In genomic region chr4:88280228-88280795, GRCh38 we compare ENCODE assay signal across 16 cellular contexts. TPM values are rescaled to one million over a fixed set of nuclear protein-coding genes. Genes with fewer than 3 reads are reported as not detected.
DNase-seq lines count a peak whose midpoint lies in the region; ATAC-seq and TF ChIP-seq lines count a peak whose summit lies in the region.
"Had no signal": no experiment of that assay in that cellular context is flagged by ENCODE, and none has a peak within 500 bp of the region (broad histone marks: within the 10 kb centered on the region; RNA-seq: fewer than 3 reads in every experiment).

No MANE protein-coding gene starts in this region.

- H3K36me3 Mint-ChIP-seq in CD8-positive, alpha-beta T cell: peaks cover 44% of the 10 kb centered on the region

- peak overlapping the region; percentile 66 for H3K27ac Mint-ChIP-seq in CD8-positive, alpha-beta T cell

- no peak for TF ChIP-seq POLR2A in esophagus muscularis mucosa (IDR thresholded peaks at IDR 0.05; ENCODE audit: low read depth)

- peaks cover 0 to 7% (median 0%) of the 10 kb centered on the region in 11 experiments; a peak in 3 of 22 replicates for H4K20me1 ChIP-seq in BLaER1 treated with 17β-estradiol and CSF1 and Interleukin-3, amounts not matched to agents 10 nM and 100 nM
- peaks cover 10% of the 10 kb centered on the region for H4K20me1 ChIP-seq in OCI-LY3 (ENCODE audit: insufficient read depth, low read length)

- no peaks in the 10 kb centered on the region for H3K27me3 Mint-ChIP-seq in CD8-positive, alpha-beta T cell (ENCODE audit: low read depth)

- in situ Hi-C loops in HAP-1 (cut with MboI; ENCODE audit: low sequenced_read_pairs): no loop called here

- no peak for TF ChIP-seq CTCF in CD8-positive, alpha-beta T cell (IDR thresholded peaks at IDR 0.05)
- TF ChIP-seq CTCF in OCI-LY3 (IDR thresholded peaks at IDR 0.05; ENCODE audit: low read depth, low read length): no peak
- no peak for TF ChIP-seq CTCF in esophagus muscularis mucosa (IDR thresholded peaks at IDR 0.05)

- H3K4me1 ChIP-seq in BLaER1 treated with 17β-estradiol and CSF1 and Interleukin-3, amounts not matched to agents 10 nM and 100 nM: peaks cover 57 to 70% (median 63%) of the 10 kb centered on the region in 10 experiments
- peaks cover 75% of the 10 kb centered on the region for H3K4me1 ChIP-seq in CD8-positive, alpha-beta T cell (ENCODE audit: insufficient read depth, low read length)
- peaks cover 49% of the 10 kb centered on the region for H3K4me1 ChIP-seq in OCI-LY3 (ENCODE audit: low read length)
- H3K4me1 ChIP-seq in esophagus muscularis mucosa: peaks cover 24 to 41% (median 38%) of the 10 kb centered on the region in 4 donors
- H3K4me1 ChIP-seq in HAP-1: peaks cover 41% of the 10 kb centered on the region

- H3K36me3 ChIP-seq in BLaER1 treated with 17β-estradiol and CSF1 and Interleukin-3, amounts not matched to agents 10 nM and 100 nM: peaks cover 0 to 13% (median 5%) of the 10 kb centered on the region in 11 experiments; a peak in 5 of 22 replicates
- H3K36me3 ChIP-seq in CD8-positive, alpha-beta T cell (ENCODE audit: insufficient read depth, low read length): peaks cover 20% of the 10 kb centered on the region
- H3K36me3 ChIP-seq in OCI-LY3 (replicated peaks; ENCODE audit: low read depth, low read length) (peaks cover 23% of the 10 kb centered on the region), esophagus muscularis mucosa (peaks cover 0 to 7% (median 2%) of the 10 kb centered on the region in 4 donors), HAP-1 (replicated peaks) (no peaks in the 10 kb centered on the region; the same call in 1 of the 2 replicates)

- no peaks in the 10 kb centered on the region for H3K9me3 Mint-ChIP-seq in CD8-positive, alpha-beta T cell

- CTCF ChIA-PET in CD8-positive, alpha-beta T cell (lab: Charles Lee): interaction anchor here (0.6 to 1.1 kb wide), 2 partner anchors 8 to 61 kb away, joined by 3 to 4 read pairs; no protein-coding TSS in a partner anchor

- H3K27me3 ChIP-seq in BLaER1 treated with 17β-estradiol and CSF1 and Interleukin-3, amounts not matched to agents 10 nM and 100 nM: no peaks in the 10 kb centered on the region
- no peaks in the 10 kb centered on the region for H3K27me3 ChIP-seq in CD8-positive, alpha-beta T cell (ENCODE audit: insufficient read depth, low read length)
- H3K27me3 ChIP-seq in OCI-LY3 (ENCODE audit: low read depth, low read length) (no peaks in the 10 kb centered on the region), esophagus muscularis mucosa (no peaks in the 10 kb centered on the region), HAP-1 (ENCODE audit: low read depth) (no peaks in the 10 kb centered on the region)
- H3K27me3 ChIP-seq: tibial artery had no signal

- intact Hi-C loops in CD8-positive, alpha-beta T cell (cut with DNase I, micrococcal nuclease): loop anchor here (5.0 to 10.0 kb wide), 9 partner anchors 48 to 1346 kb away; partner anchors contain the start of genes AFF1 (in 2 of the 2), GPRIN3 (in 1 of the 2), HSD17B11 (in 1 of the 2) and KLHL8 (in 1 of the 2)
- intact Hi-C loops in esophagus muscularis mucosa (cut with DNase I): loop anchor here (5.0 kb wide), 3 partner anchors 102 to 242 kb away; partner anchors contain the start of genes HERC5 and PYURF

- peaks cover 0 to 15% (median 0%) of the 10 kb centered on the region in 11 experiments; a peak in 8 of 22 replicates for H3K9me3 ChIP-seq in BLaER1 treated with 17β-estradiol and CSF1 and Interleukin-3, amounts not matched to agents 10 nM and 100 nM (replicated peaks in 1 of 11)
- H3K9me3 ChIP-seq in CD8-positive, alpha-beta T cell (ENCODE audit: low read length): no peaks in the 10 kb centered on the region
- H3K9me3 ChIP-seq in OCI-LY3 (ENCODE audit: insufficient read depth, low read length): no peaks in the 10 kb centered on the region
- H3K9me3 ChIP-seq in esophagus muscularis mucosa: no peaks in the 10 kb centered on the region
- no peaks in the 10 kb centered on the region for H3K9me3 ChIP-seq in HAP-1
- H3K9me3 ChIP-seq: tibial artery had no signal

- H3K4me1 Mint-ChIP-seq in CD8-positive, alpha-beta T cell (ENCODE audit: low read depth): peaks cover 78% of the 10 kb centered on the region

- DNase-seq in CD8-positive, alpha-beta T cell: no peak
- DNase-seq in esophagus muscularis mucosa (ENCODE audit: extremely low spot score) (peak; percentile 34), HUDEP-2 (lab: John Stamatoyannopoulos, UW; ENCODE audit: unreplicated experiment in 76 of 76) (no peak), EL (no peak), HAP-1 (ENCODE audit: low spot score in 2 of 2) (no peak)
- DNase-seq: activated CD8-positive, alpha-beta memory T cell treated with anti-CD3 and anti-CD28 coated beads, Interleukin-2, amount 50 U/mL, for 4 hours; DMS79 treated with DMSO at 0.1 percent for 48 hours; NCI-H1930; NCI-H526 treated with DMSO at 0.1 percent for 48 hours; tibial artery had no signal

- no peak for TF ChIP-seq EP300 in esophagus muscularis mucosa (IDR thresholded peaks at IDR 0.05)

- peak overlapping the region; percentile 45 for H3K4me3 Mint-ChIP-seq in CD8-positive, alpha-beta T cell

- no peak overlapping the region for H3K4me3 ChIP-seq in BLaER1 treated with 17β-estradiol and CSF1 and Interleukin-3, amounts not matched to agents 10 nM and 100 nM
- H3K4me3 ChIP-seq in CD8-positive, alpha-beta T cell (ENCODE audit: low read depth, low read length): no peak overlapping the region
- H3K4me3 ChIP-seq in OCI-LY3 (ENCODE audit: low read length) (no peak overlapping the region), esophagus muscularis mucosa (no peak overlapping the region), HAP-1 (no peak overlapping the region)
- H3K4me3 ChIP-seq: lung, tibial artery had no signal

- H3K9ac ChIP-seq in BLaER1 treated with 17β-estradiol and CSF1 and Interleukin-3, amounts not matched to agents 10 nM and 100 nM: no peak overlapping the region
- no peak overlapping the region for H3K9ac ChIP-seq in OCI-LY3 (ENCODE audit: low read length)

- no peak overlapping the region for H2AFZ ChIP-seq in OCI-LY3 (ENCODE audit: low read depth, low read length)

- peaks cover 69% of the 10 kb centered on the region for H3K79me2 ChIP-seq in OCI-LY3 (ENCODE audit: low read length)

- 95% methylated on average over 6 of the region's 6 CpGs for WGBS in esophagus muscularis mucosa

- no peak for ATAC-seq in CD8-positive, alpha-beta T cell
- no peak for ATAC-seq in HG03571 (IDR thresholded peaks at IDR 0.05; ENCODE audit: unreplicated experiment)
- ATAC-seq: HCT116, Panc1 had no signal

- POLR2A ChIA-PET in CD8-positive, alpha-beta T cell (lab: Charles Lee): interaction anchor here (1.7 kb wide), 2 partner anchors 98 to 176 kb away, joined by 3 to 4 read pairs; partner anchors contain the start of genes HERC5 and HERC6

- H3K27ac ChIP-seq in BLaER1 treated with 17β-estradiol and CSF1 and Interleukin-3, amounts not matched to agents 10 nM and 100 nM: 0 out of 22 replicates have a peak overlapping the region, but pooled peaks of 1 of the 11 experiments have one; percentile 5
- H3K27ac ChIP-seq in CD8-positive, alpha-beta T cell (ENCODE audit: low read depth, low read length): no peak overlapping the region
- H3K27ac ChIP-seq in OCI-LY3 (ENCODE audit: low read length) (no peak overlapping the region), esophagus muscularis mucosa (replicated peaks in 1 of 4) (no peak overlapping the region)

- peak overlapping the region in 10 of 11 experiments; percentile 23 to 86 (median 74); a peak in 20 of 22 replicates for H3K4me2 ChIP-seq in BLaER1 treated with 17β-estradiol and CSF1 and Interleukin-3, amounts not matched to agents 10 nM and 100 nM
- H3K4me2 ChIP-seq in OCI-LY3 (ENCODE audit: low read length): 0 out of 2 replicates have a peak overlapping the region, but pooled peaks have one; percentile 2

RNA-seq across cellular contexts. Expression of gene PPM1K, which starts 4.0 kb away (rescaled TPM):
- total RNA-seq in CD8-positive, alpha-beta T cell: 10 to 100 TPM; 59.8 to 61.0 TPM
- 10 to 100 TPM; 35.7 to 54.2 (median 38.3) TPM for total RNA-seq in esophagus muscularis mucosa
